18 cellular contexts compared by ENCODE assay signal in genomic region chr5:32419791-32420190, GRCh38. TPM values are rescaled to one million over a fixed set of nuclear protein-coding genes. Genes with fewer than 3 reads are reported as not detected.
DNase-seq lines count a peak whose midpoint lies in the region; ATAC-seq lines count a peak whose summit lies in the region.
"Had no signal": no experiment of that assay in that cellular context is flagged by ENCODE, and none has a peak within 500 bp of the region (broad histone marks: within the 10 kb centered on the region; RNA-seq: fewer than 3 reads in every experiment).

No MANE protein-coding gene starts in this region.

- intact Hi-C loops in head of caudate nucleus (cut with DNase I) (no loop called here), sciatic nerve (cut with DNase I) (no loop called here)

- DNase-seq in D341Med (ENCODE audit: low spot score) (peak; percentile 26), MV-4-11 (lab: John Stamatoyannopoulos, UW) (peak; percentile 5), head of caudate nucleus (peak in 26 of 42 donors; percentile 15 to 66 (median 31)), retina (peak; percentile 2), NOMO-1 (lab: John Stamatoyannopoulos, UW; ENCODE audit: unreplicated experiment in 2 of 2) (no peak), kidney glomerular epithelial cell (lab: John Stamatoyannopoulos, UW) (no peak), NCI-H1105 (lab: John Stamatoyannopoulos, UW) (no peak), sciatic nerve (ENCODE audit: low spot score) (no peak)
- DNase-seq: activated CD4-positive, alpha-beta T cell treated with anti-CD3 and anti-CD28 coated beads for 36 hours; activated CD8-positive, alpha-beta memory T cell treated with anti-CD3 and anti-CD28 coated beads, Interleukin-2, amount 10 ng/mL, durations not matched to agents 7 days and 5 days; activated naive CD8-positive, alpha-beta T cell treated with anti-CD3 and anti-CD28 coated beads, Interleukin-2, amount 10 ng/mL, durations not matched to agents 7 days and 5 days; colonic mucosa; NCI-H1436 treated with DMSO at 0.1 percent for 48 hours; NCI-H82; thyroid gland had no signal

- ATAC-seq in sciatic nerve = no peak
- ATAC-seq: activated CD4-positive, alpha-beta T cell treated with anti-CD3 and anti-CD28 coated beads for 36 hours; activated CD8-positive, alpha-beta memory T cell treated with anti-CD3 and anti-CD28 coated beads, Interleukin-2, amount 10 ng/mL, durations not matched to agents 7 days and 5 days; activated T-helper 17 cell treated with anti-CD3 and anti-CD28 coated beads, Interleukin-2, amount 50 U/mL, for 72 hours; GM23338; stimulated activated memory B cell treated with anti-CD40 and anti-IgM and Interleukin-4, amounts not matched to agents 10 μg/mL and 1 μg/mL and 100 μg/mL, for 72 hours had no signal

RNA-seq across cellular contexts. Expression of gene ZFR, which starts 24.7 kb away (rescaled TPM):
- 78.4 TPM for total RNA-seq in sciatic nerve

Comparison
In these comparisons a context has a peak if more than half of its experiments do, and no peak if none do; other contexts are left out.
1. DNase-seq: peak in D341Med (single experiment), MV-4-11 (single experiment), head of caudate nucleus (26 of 42) and retina (single experiment); none in NOMO-1 (0 of 2), kidney glomerular epithelial cell (single experiment), NCI-H1105 (single experiment) and sciatic nerve (single experiment).